Comparison of ENCODE assay signal across 9 cellular contexts in the genomic region with DNA sequence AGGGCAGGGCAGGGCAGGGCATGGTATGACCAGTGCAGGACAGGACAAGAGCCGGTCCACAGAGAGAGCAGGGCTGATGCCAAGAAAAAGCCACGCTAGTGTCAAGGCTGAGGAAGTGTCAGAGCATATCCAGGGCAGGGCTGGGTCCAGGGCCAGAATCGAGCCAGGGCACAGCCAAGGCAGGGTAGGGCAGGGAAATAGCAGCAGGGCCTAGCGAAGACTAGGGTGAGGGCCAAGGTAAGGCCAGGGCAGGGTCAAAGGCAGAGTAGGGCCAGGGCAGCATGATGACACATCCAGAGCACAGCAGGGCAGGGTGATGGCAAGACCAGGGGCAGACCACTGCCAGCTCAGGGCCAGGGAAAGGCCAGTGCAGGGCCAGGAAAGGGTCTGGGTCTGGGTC. TPM values are rescaled to one million over a fixed set of nuclear protein-coding genes. Genes with fewer than 3 reads are reported as not detected.
"Had no signal": no experiment of that assay in that cellular context is flagged by ENCODE, and none has a peak within 500 bp of the region (broad histone marks: within the 10 kb centered on the region; RNA-seq: fewer than 3 reads in every experiment).

No MANE protein-coding gene starts in this region.

RNA-seq across cellular contexts. Expression of a gene that starts 49.7 kb away (rescaled TPM):
- total RNA-seq: OCI-LY7, PC-3, PC-9, Peyer's patch, Right ventricle myocardium inferior, Right ventricle myocardium superior, RPMI7951, SJSA1, SK-MEL-5 had no signal
